ENCODE assay signal across 11 cellular contexts in genomic region chr14:58697927-58698641, GRCh38.
DNase-seq lines count a peak whose midpoint lies in the region; ATAC-seq, FAIRE-seq and TF ChIP-seq lines count a peak whose summit lies in the region.
"Had no signal": no experiment of that assay in that cellular context is flagged by ENCODE, and none has a peak within 500 bp of the region (broad histone marks: within the 10 kb centered on the region; RNA-seq: fewer than 3 reads in every experiment).

No MANE protein-coding gene starts in this region.

- H3K9me3 Mint-ChIP-seq in brain (no peaks in the 10 kb centered on the region), neural crest cell (no peaks in the 10 kb centered on the region)

- H3K36me3 Mint-ChIP-seq in brain, result no peaks in the 10 kb centered on the region
- no peaks in the 10 kb centered on the region for H3K36me3 Mint-ChIP-seq in neural crest cell (ENCODE audit: low read depth)

- DNase-seq in HTR-8/SVneo (ENCODE audit: insufficient read length, low spot score) (no peak), NCI-H2107 (lab: John Stamatoyannopoulos, UW) (peak; percentile 66), neural crest cell (ENCODE audit: low read depth, low spot score) (no peak), T-helper 9 cell (no peak), GF-D8 (lab: John Stamatoyannopoulos, UW) (no peak)
- no peak for DNase-seq in effector CD8-positive, alpha-beta T cell (lab: John Stamatoyannopoulos, UW)
- DNase-seq: kidney, PC-9 had no signal

- H3K27ac Mint-ChIP-seq in brain (peak overlapping the region; percentile 12 to 89 (median 60)), neural crest cell (ENCODE audit: unreplicated experiment) (no peak overlapping the region)

- peak overlapping the region in 2 of 5 experiments; percentile 11 to 44 for H3K4me3 Mint-ChIP-seq in brain
- H3K4me3 Mint-ChIP-seq in neural crest cell, result peak overlapping the region; percentile 14

- ATAC-seq in HG02884 (IDR thresholded peaks at IDR 0.05; ENCODE audit: unreplicated experiment), result no peak

- TF ChIP-seq CTCF in brain (conservative IDR thresholded peaks at IDR 0.05) (no peak), neural crest cell (conservative IDR thresholded peaks at IDR 0.05) (no peak)

- peaks cover 6% of the 10 kb centered on the region for H3K27me3 Mint-ChIP-seq in brain
- H3K27me3 Mint-ChIP-seq in neural crest cell (ENCODE audit: low read depth), result no peaks in the 10 kb centered on the region

- FAIRE-seq in HTR-8/SVneo (lab: Jason Lieb, UNC), result peak; percentile 73
- FAIRE-seq: astrocyte, kidney had no signal

- H3K4me1 Mint-ChIP-seq in brain (peaks cover 58% of the 10 kb centered on the region), neural crest cell (peaks cover 40% of the 10 kb centered on the region)
